In the genomic region with DNA sequence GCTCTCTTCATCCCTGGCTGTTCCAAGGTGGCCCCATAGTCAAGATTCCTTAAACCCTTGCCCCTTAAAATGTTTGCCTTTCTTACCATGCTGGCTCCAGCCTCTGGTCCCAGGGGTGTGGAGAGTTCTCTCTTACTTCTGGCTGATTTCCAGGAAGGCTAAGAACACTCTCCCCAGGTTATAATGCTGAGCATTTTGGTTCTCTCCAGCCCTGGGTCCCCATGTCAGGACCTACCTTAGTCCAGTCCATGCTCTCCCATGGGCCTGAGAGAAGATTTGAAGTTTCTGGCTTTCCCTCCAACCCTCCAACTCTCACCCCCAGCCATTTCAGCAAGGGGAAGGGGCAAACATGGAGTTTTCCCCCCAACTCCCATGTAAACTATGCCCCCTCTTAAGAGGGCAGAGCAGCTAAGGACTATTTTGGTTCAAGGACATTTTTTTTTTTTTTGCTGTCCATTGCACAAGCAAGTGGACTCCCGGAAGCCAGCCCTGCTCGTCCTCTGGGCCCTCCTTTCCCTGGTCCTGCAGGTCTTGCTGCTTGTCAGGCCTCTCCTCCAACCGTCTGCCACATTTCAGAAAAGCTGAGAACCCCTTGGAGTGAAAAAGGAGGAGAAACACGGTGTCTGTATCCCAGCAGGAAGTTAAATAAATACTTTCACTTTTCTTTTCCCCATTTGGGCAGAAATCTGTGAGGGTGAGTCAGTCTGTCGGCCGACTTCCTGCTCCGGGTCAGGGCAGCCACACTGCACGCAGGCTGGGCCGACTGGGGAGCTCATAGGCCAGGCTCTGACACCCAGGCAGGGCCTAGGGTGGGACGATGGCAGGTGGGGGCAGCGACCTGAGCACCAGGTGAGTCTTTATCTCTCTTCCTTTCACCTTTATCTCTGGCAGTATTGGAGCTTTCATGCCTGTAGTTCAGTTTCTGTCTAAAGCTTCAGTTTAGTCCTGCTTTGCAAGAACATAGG, we compare ENCODE assay signal across 1 cellular context.
A peak's percentile ranks its signal among the peaks of the same experiment; 100 is the strongest.
TF ChIP-seq lines count a peak whose summit lies in the region.

SP140L (plus strand) TSS at position 741 of the 965 bp plus-strand sequence; CDS start at position 818, 77 bp downstream.

TF ChIP-seq in HepG2, 621 proteins besides CTCF, POLR2A, EP300 and RAD21 (continued from another document and continues in another):
- TF ChIP-seq ZBTB44 (CRISPR knock-in tag; IDR thresholded peaks at IDR 0.05) (peak; percentile 68; the same call in 1 of the 2 replicates), ZNF790 (CRISPR knock-in tag; IDR thresholded peaks at IDR 0.05; ENCODE audit: borderline replicate concordance) (no peak), ZMYM2 (CRISPR knock-in tag; IDR thresholded peaks at IDR 0.05) (no peak), ZNF546 (CRISPR knock-in tag; conservative IDR thresholded peaks at IDR 0.05) (no peak), THAP8 (CRISPR knock-in tag; IDR thresholded peaks at IDR 0.05; ENCODE audit: borderline replicate concordance) (no peak), HNF4A (CRISPR knock-in tag; IDR thresholded peaks at IDR 0.05) (peak; percentile 29), ZNF770 (CRISPR knock-in tag; IDR thresholded peaks at IDR 0.05) (no peak), ZNF124 (CRISPR knock-in tag; IDR thresholded peaks at IDR 0.05) (peak; percentile 72), MXD3 (CRISPR knock-in tag; IDR thresholded peaks at IDR 0.05) (peak; percentile 86), POLR2AphosphoS2 (IDR thresholded peaks at IDR 0.05; ENCODE audit: low read depth, low read length) (no peak), ZBTB42 (CRISPR knock-in tag; IDR thresholded peaks at IDR 0.05) (no peak), HNRNPLL (IDR thresholded peaks at IDR 0.05; ENCODE audit: low read depth, low read length, poor library complexity, severe bottlenecking) (no peak), CCAR2 (optimal IDR thresholded peaks at IDR 0.05; ENCODE audit: low read depth, low read length) (no peak), THAP11 (CRISPR knock-in tag; IDR thresholded peaks at IDR 0.05) (peak; percentile 92), NPAS2 (CRISPR knock-in tag; IDR thresholded peaks at IDR 0.05; ENCODE audit: borderline replicate concordance) (no peak), TBX3 (IDR thresholded peaks at IDR 0.05; ENCODE audit: borderline replicate concordance) (no peak), SRY (CRISPR knock-in tag; IDR thresholded peaks at IDR 0.05) (peak; percentile 78; the same call in 1 of the 2 replicates), FOXK1 (CRISPR knock-in tag; IDR thresholded peaks at IDR 0.05; ENCODE audit: borderline replicate concordance, low read depth) (peak; percentile 83; the same call in 1 of the 2 replicates), ELF1 (CRISPR knock-in tag; IDR thresholded peaks at IDR 0.05) (peak; percentile 90), RFXAP (CRISPR knock-in tag; IDR thresholded peaks at IDR 0.05; ENCODE audit: borderline replicate concordance) (no peak), ZNF577 (CRISPR knock-in tag; IDR thresholded peaks at IDR 0.05; ENCODE audit: borderline replicate concordance, low read depth) (no peak), ZNF549 (CRISPR knock-in tag; IDR thresholded peaks at IDR 0.05) (no peak), LCORL (IDR thresholded peaks at IDR 0.05) (0 out of 2 replicates have a peak, but pooled peaks have one; percentile 53), LCORL (CRISPR knock-in tag; IDR thresholded peaks at IDR 0.05) (0 out of 2 replicates have a peak, but pooled peaks have one; percentile 14), NFRKB (IDR thresholded peaks at IDR 0.05) (no peak), ZNF83 (CRISPR knock-in tag; IDR thresholded peaks at IDR 0.05; ENCODE audit: borderline replicate concordance) (no peak), ZBTB49 (CRISPR knock-in tag; IDR thresholded peaks at IDR 0.05; ENCODE audit: borderline replicate concordance) (peak; percentile 18; the same call in 1 of the 2 replicates), BORCS8-MEF2B (CRISPR knock-in tag; IDR thresholded peaks at IDR 0.05) (peak; percentile 78), ZNF263 (CRISPR knock-in tag; IDR thresholded peaks at IDR 0.05) (0 out of 2 replicates have a peak, but pooled peaks have one; percentile 52), MTF1 (CRISPR knock-in tag; IDR thresholded peaks at IDR 0.05) (no peak)
- TF ChIP-seq, protein P1, sequence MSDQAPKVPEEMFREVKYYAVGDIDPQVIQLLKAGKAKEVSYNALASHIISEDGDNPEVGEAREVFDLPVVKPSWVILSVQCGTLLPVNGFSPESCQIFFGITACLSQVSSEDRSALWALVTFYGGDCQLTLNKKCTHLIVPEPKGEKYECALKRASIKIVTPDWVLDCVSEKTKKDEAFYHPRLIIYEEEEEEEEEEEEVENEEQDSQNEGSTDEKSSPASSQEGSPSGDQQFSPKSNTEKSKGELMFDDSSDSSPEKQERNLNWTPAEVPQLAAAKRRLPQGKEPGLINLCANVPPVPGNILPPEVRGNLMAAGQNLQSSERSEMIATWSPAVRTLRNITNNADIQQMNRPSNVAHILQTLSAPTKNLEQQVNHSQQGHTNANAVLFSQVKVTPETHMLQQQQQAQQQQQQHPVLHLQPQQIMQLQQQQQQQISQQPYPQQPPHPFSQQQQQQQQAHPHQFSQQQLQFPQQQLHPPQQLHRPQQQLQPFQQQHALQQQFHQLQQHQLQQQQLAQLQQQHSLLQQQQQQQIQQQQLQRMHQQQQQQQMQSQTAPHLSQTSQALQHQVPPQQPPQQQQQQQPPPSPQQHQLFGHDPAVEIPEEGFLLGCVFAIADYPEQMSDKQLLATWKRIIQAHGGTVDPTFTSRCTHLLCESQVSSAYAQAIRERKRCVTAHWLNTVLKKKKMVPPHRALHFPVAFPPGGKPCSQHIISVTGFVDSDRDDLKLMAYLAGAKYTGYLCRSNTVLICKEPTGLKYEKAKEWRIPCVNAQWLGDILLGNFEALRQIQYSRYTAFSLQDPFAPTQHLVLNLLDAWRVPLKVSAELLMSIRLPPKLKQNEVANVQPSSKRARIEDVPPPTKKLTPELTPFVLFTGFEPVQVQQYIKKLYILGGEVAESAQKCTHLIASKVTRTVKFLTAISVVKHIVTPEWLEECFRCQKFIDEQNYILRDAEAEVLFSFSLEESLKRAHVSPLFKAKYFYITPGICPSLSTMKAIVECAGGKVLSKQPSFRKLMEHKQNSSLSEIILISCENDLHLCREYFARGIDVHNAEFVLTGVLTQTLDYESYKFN (CRISPR knock-in tag; conservative IDR thresholded peaks at IDR 0.05), result 0 out of 2 replicates have a peak, but pooled peaks have one; percentile 24
- TF ChIP-seq, protein P2, sequence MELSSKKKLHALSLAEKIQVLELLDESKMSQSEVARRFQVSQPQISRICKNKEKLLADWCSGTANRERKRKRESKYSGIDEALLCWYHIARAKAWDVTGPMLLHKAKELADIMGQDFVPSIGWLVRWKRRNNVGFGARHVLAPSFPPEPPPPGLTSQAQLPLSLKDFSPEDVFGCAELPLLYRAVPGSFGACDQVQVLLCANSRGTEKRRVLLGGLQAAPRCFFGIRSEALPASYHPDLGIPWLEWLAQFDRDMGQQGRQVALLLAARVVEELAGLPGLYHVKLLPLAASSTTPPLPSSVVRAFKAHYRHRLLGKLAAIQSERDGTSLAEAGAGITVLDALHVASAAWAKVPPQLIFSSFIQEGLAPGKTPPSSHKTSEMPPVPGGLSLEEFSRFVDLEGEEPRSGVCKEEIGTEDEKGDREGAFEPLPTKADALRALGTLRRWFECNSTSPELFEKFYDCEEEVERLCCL (CRISPR knock-in tag; IDR thresholded peaks at IDR 0.05; ENCODE audit: borderline replicate concordance), result no peak
- TF ChIP-seq, protein P3, sequence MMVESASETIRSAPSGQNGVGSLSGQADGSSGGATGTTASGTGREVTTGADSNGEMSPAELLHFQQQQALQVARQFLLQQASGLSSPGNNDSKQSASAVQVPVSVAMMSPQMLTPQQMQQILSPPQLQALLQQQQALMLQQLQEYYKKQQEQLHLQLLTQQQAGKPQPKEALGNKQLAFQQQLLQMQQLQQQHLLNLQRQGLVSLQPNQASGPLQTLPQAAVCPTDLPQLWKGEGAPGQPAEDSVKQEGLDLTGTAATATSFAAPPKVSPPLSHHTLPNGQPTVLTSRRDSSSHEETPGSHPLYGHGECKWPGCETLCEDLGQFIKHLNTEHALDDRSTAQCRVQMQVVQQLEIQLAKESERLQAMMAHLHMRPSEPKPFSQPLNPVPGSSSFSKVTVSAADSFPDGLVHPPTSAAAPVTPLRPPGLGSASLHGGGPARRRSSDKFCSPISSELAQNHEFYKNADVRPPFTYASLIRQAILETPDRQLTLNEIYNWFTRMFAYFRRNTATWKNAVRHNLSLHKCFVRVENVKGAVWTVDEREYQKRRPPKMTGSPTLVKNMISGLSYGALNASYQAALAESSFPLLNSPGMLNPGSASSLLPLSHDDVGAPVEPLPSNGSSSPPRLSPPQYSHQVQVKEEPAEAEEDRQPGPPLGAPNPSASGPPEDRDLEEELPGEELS (CRISPR knock-in tag; IDR thresholded peaks at IDR 0.05), result no peak
- TF ChIP-seq, protein P4, sequence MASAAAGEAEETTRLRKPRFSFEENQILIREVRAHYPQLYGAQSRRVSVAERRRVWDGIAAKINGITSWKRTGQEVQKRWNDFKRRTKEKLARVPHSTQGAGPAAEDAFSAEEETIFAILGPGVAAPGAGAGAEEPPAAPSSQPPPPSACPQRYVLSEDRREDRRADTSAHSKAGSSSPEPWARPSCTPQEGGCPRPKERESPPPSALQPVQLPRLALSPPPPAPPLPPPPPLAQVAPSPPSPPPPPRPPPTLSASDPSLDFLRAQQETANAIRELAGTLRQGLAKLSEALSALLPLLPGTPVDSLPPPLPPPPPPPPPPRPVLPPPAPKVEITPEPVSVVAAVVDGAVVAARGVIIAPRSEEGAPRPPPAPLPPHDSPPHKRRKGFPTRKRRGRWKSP (CRISPR knock-in tag; IDR thresholded peaks at IDR 0.05), result peak; percentile 64; the same call in 1 of the 2 replicates
- TF ChIP-seq, protein P5, sequence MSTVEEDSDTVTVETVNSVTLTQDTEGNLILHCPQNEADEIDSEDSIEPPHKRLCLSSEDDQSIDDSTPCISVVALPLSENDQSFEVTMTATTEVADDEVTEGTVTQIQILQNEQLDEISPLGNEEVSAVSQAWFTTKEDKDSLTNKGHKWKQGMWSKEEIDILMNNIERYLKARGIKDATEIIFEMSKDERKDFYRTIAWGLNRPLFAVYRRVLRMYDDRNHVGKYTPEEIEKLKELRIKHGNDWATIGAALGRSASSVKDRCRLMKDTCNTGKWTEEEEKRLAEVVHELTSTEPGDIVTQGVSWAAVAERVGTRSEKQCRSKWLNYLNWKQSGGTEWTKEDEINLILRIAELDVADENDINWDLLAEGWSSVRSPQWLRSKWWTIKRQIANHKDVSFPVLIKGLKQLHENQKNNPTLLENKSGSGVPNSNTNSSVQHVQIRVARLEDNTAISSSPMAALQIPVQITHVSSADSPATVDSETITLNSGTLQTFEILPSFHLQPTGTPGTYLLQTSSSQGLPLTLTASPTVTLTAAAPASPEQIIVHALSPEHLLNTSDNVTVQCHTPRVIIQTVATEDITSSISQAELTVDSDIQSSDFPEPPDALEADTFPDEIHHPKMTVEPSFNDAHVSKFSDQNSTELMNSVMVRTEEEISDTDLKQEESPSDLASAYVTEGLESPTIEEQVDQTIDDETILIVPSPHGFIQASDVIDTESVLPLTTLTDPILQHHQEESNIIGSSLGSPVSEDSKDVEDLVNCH (CRISPR knock-in tag; IDR thresholded peaks at IDR 0.05), result no peak
- TF ChIP-seq, protein P6, sequence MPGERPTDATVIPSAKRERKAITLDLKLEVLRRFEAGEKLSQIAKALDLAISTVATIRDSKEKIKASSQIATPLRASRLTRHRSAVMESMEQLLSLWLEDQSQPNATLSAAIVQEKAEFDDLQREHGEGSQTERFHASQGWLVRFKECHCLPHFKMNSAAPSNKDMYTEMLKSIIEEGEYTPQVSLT (CRISPR knock-in tag; IDR thresholded peaks at IDR 0.05; ENCODE audit: borderline replicate concordance, low read depth), result no peak
